In the genomic region with DNA sequence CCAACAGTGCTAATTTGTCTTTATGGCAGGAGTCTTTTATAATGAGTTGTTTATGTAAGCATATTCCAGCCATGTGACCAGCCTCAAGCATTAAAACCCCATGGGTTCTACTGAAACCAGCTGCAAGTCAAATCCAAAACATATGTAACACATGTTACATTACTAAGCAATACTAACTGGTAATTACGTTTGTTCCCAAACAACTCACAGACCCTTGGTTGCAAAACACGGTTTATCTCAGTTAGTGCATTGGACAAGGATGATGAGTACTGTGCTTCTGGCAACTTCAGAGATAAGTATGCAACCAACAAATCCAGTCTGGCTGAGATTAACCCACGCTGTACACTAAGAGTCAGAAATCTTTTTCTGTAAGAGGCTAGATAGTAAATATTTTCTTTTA, we compare ENCODE assay signal across 16 cellular contexts.
DNase-seq lines count a peak whose midpoint lies in the region; TF ChIP-seq lines count a peak whose summit lies in the region.
"Had no signal": no experiment of that assay in that cellular context is flagged by ENCODE, and none has a peak within 500 bp of the region (broad histone marks: within the 10 kb centered on the region; RNA-seq: fewer than 3 reads in every experiment).

No MANE protein-coding gene starts in this region.

- H3K4me1 Mint-ChIP-seq in type B pancreatic cell (ENCODE audit: unreplicated experiment), result peaks cover 10% of the 10 kb centered on the region
- H3K4me1 Mint-ChIP-seq: activated CD4-positive, alpha-beta T cell treated with anti-CD3 and anti-CD28 coated beads, Interleukin-2, amount 10 ng/mL, durations not matched to agents 24 days and 14 days; activated naive CD8-positive, alpha-beta T cell treated with anti-CD3 and anti-CD28 coated beads, Interleukin-2, amount 50 U/mL, for 24 hours had no signal

- H3K27me3 Mint-ChIP-seq in type B pancreatic cell, result no peaks in the 10 kb centered on the region

- peak overlapping the region; percentile 12 for H3K4me3 Mint-ChIP-seq in type B pancreatic cell
- H3K4me3 Mint-ChIP-seq: activated CD4-positive, alpha-beta T cell treated with anti-CD3 and anti-CD28 coated beads, Interleukin-2, amount 10 ng/mL, durations not matched to agents 24 days and 14 days; activated naive CD8-positive, alpha-beta T cell treated with anti-CD3 and anti-CD28 coated beads, Interleukin-2, amount 50 U/mL, for 24 hours; CD8-positive, alpha-beta T cell had no signal

- H3K4me3 ChIP-seq in fibroblast of villous mesenchyme (ENCODE audit: low read depth, low read length), result no peak overlapping the region

- H3K9me3 Mint-ChIP-seq in type B pancreatic cell, result peaks cover 4% of the 10 kb centered on the region
- H3K9me3 Mint-ChIP-seq: activated CD4-positive, alpha-beta T cell treated with anti-CD3 and anti-CD28 coated beads, Interleukin-2, amount 10 ng/mL, durations not matched to agents 24 days and 14 days; activated naive CD8-positive, alpha-beta T cell treated with anti-CD3 and anti-CD28 coated beads, Interleukin-2, amount 50 U/mL, for 24 hours; CD8-positive, alpha-beta T cell had no signal

- H3K36me3 Mint-ChIP-seq in type B pancreatic cell, result no peaks in the 10 kb centered on the region
- H3K36me3 Mint-ChIP-seq: CD8-positive, alpha-beta T cell had no signal

- TF ChIP-seq CTCF in fibroblast of villous mesenchyme (IDR thresholded peaks at IDR 0.05; ENCODE audit: insufficient read depth, low read depth, low read length), result no peak
- no peak for TF ChIP-seq CTCF in type B pancreatic cell (conservative IDR thresholded peaks at IDR 0.05)

- no peak overlapping the region for H3K27ac Mint-ChIP-seq in type B pancreatic cell
- H3K27ac Mint-ChIP-seq: activated CD4-positive, alpha-beta T cell treated with anti-CD3 and anti-CD28 coated beads, Interleukin-2, amount 10 ng/mL, durations not matched to agents 24 days and 14 days; activated naive CD8-positive, alpha-beta T cell treated with anti-CD3 and anti-CD28 coated beads, Interleukin-2, amount 50 U/mL, for 24 hours; CD8-positive, alpha-beta T cell had no signal

- DNase-seq in GM04503 (ENCODE audit: low read depth) (peak; percentile 90), amniotic epithelial cell (ENCODE audit: low read depth) (peak; percentile 100), fibroblast of villous mesenchyme (ENCODE audit: low read depth) (peak; percentile 97), type B pancreatic cell (ENCODE audit: extremely low spot score, unreplicated experiment) (no peak), GOT3 (lab: John Stamatoyannopoulos, UW) (no peak), NCI-H524 treated with DMSO at 0.1 percent for 48 hours (lab: John Stamatoyannopoulos, UW) (no peak)
- no peak for DNase-seq in effector CD8-positive, alpha-beta T cell (lab: John Stamatoyannopoulos, UW)
- DNase-seq: activated CD4-positive, alpha-beta T cell treated with anti-CD3 and anti-CD28 coated beads, Interleukin-2, amount 10 ng/mL, durations not matched to agents 24 days and 14 days; activated naive CD8-positive, alpha-beta T cell treated with anti-CD3 and anti-CD28 coated beads, Interleukin-2, amount 50 U/mL, for 24 hours; activated T-cell treated with anti-CD3 and anti-CD28 coated beads, Interleukin-2, amount 50 U/mL, for 1 hour; CD8-positive, alpha-beta T cell; DND-41; NCI-H1436 treated with DMSO at 0.1 percent for 48 hours; posterior cingulate gyrus; Right ventricle myocardium superior; T1000 had no signal

Comparison
In these comparisons a context has a peak if more than half of its experiments do, and no peak if none do; other contexts are left out.
1. DNase-seq: peak in GM04503 (single experiment), amniotic epithelial cell (single experiment) and fibroblast of villous mesenchyme (single experiment); none in type B pancreatic cell (single experiment), GOT3 (single experiment), NCI-H524 treated with DMSO at 0.1 percent for 48 hours (single experiment) and effector CD8-positive, alpha-beta T cell (single experiment).